22 cellular contexts compared by ENCODE assay signal in genomic region chr10:8103543-8103942, GRCh38. TPM values are rescaled to one million over a fixed set of nuclear protein-coding genes. Genes with fewer than 3 reads are reported as not detected.
DNase-seq lines count a peak whose midpoint lies in the region; ATAC-seq, FAIRE-seq and TF ChIP-seq lines count a peak whose summit lies in the region.
"Had no signal": no experiment of that assay in that cellular context is flagged by ENCODE, and none has a peak within 500 bp of the region (broad histone marks: within the 10 kb centered on the region; RNA-seq: fewer than 3 reads in every experiment).

No MANE protein-coding gene starts in this region.

- TF ChIP-seq EP300 in HepG2 (IDR thresholded peaks at IDR 0.05; ENCODE audit: low read depth in 2 of 2, low read length in 2 of 2) (no peak), HepG2 (CRISPR knock-in tag; IDR thresholded peaks at IDR 0.05; ENCODE audit: borderline replicate concordance) (no peak)

- H3K27ac ChIP-seq in HepG2 (ENCODE audit: extremely low read length, insufficient read depth, low read length) (no peak overlapping the region), right lobe of liver (no peak overlapping the region), iPS-20b (ENCODE audit: low read length) (no peak overlapping the region), trophoblast cell (ENCODE audit: low read depth, low read length) (peak overlapping the region; percentile 79), PC-9 (no peak overlapping the region)

- H4K20me1 ChIP-seq in HepG2 (ENCODE audit: insufficient read depth, low read length) (no peaks in the 10 kb centered on the region), PC-9 (ENCODE audit: insufficient read depth) (no peaks in the 10 kb centered on the region)

- H2BK5ac ChIP-seq in trophoblast cell (ENCODE audit: low read depth, low read length, poor library complexity): no peak overlapping the region

- peak overlapping the region; percentile 7 for H4K91ac ChIP-seq in trophoblast cell (ENCODE audit: low read depth, low read length)

- H3K79me1 ChIP-seq in trophoblast cell (ENCODE audit: low read length): peaks cover 16% of the 10 kb centered on the region

- TF ChIP-seq POLR2A in HepG2 (IDR thresholded peaks at IDR 0.05; ENCODE audit: insufficient read depth in 1 of 2, low read depth in 2 of 2, low read length in 2 of 2) (no peak), right lobe of liver (IDR thresholded peaks at IDR 0.05) (no peak)

- no peak overlapping the region for H2AFZ ChIP-seq in HepG2 (ENCODE audit: low read length)
- H2AFZ ChIP-seq in trophoblast cell (ENCODE audit: insufficient read depth, low read length, poor library complexity): no peak overlapping the region
- no peak overlapping the region for H2AFZ ChIP-seq in PC-9

- H4K12ac ChIP-seq in trophoblast cell (ENCODE audit: low read depth, low read length): no peak overlapping the region

- H3K4me3 ChIP-seq in HepG2 (replicated peaks in 1 of 3; ENCODE audit: insufficient read depth in 1 of 3, low read depth in 2 of 3, low read length in 3 of 3): no peak overlapping the region
- no peak overlapping the region for H3K4me3 ChIP-seq in right lobe of liver
- 0 out of 2 replicates have a peak overlapping the region, but pooled peaks have one; percentile 11 for H3K4me3 ChIP-seq in iPS-20b (ENCODE audit: low read length)
- no peak overlapping the region for H3K4me3 ChIP-seq in trophoblast cell (ENCODE audit: low read depth, low read length)
- H3K4me3 ChIP-seq in PC-9: no peak overlapping the region
- H3K4me3 ChIP-seq: HAP-1, MG63 had no signal

- no peak overlapping the region for H3K14ac ChIP-seq in trophoblast cell (ENCODE audit: low read length)

- H3K4me2 ChIP-seq in HepG2 (ENCODE audit: low read depth, low read length): no peak overlapping the region
- H3K4me2 ChIP-seq in trophoblast cell (ENCODE audit: low read length): no peak overlapping the region
- no peak overlapping the region for H3K4me2 ChIP-seq in PC-9
- H3K4me2 ChIP-seq: SK-N-SH had no signal

- intact Hi-C loops in HepG2 (cut with micrococcal nuclease; ENCODE audit: unreplicated experiment): no loop called here
- intact Hi-C loops in right lobe of liver (cut with DNase I): no loop called here
- intact Hi-C loops in PC-9 (cut with micrococcal nuclease; ENCODE audit: unreplicated experiment): no loop called here

- H4K8ac ChIP-seq in trophoblast cell (ENCODE audit: low read depth, low read length): no peak overlapping the region

- in situ Hi-C loops in HepG2 (cut with HindIII; ENCODE audit: extremely low pct_ligation_motif_present, low pct_unique_long_range_greater_than_20kb): no loop called here

- H2AK5ac ChIP-seq in trophoblast cell (ENCODE audit: low read length): no peak overlapping the region

- no peaks in the 10 kb centered on the region for H3F3A ChIP-seq in PC-9 (ENCODE audit: insufficient read depth, low read depth)

- no peak overlapping the region for H2BK12ac ChIP-seq in trophoblast cell (ENCODE audit: low read length)

- H3K9ac ChIP-seq in HepG2 (ENCODE audit: insufficient read depth, low read depth, low read length): no peak overlapping the region
- H3K9ac ChIP-seq in iPS-20b (ENCODE audit: low read depth, low read length): no peak overlapping the region
- no peak overlapping the region for H3K9ac ChIP-seq in trophoblast cell (ENCODE audit: low read length)
- H3K9ac ChIP-seq: SK-N-SH had no signal

- H3K9me2 ChIP-seq in PC-9 (ENCODE audit: insufficient read depth): no peaks in the 10 kb centered on the region
- H3K9me2 ChIP-seq: SK-N-SH had no signal

- H3K79me2 ChIP-seq in HepG2 (ENCODE audit: insufficient read depth, low read length): no peaks in the 10 kb centered on the region
- peaks cover 2% of the 10 kb centered on the region for H3K79me2 ChIP-seq in trophoblast cell (ENCODE audit: control insufficient read depth, insufficient read depth, low read length, poor library complexity)
- no peaks in the 10 kb centered on the region for H3K79me2 ChIP-seq in PC-9 (ENCODE audit: low read depth)

- no peak for TF ChIP-seq CTCF in HepG2 (CRISPR knock-in tag; IDR thresholded peaks at IDR 0.05)
- no peak for TF ChIP-seq CTCF in right lobe of liver (IDR thresholded peaks at IDR 0.05)
- no peak for TF ChIP-seq CTCF in PC-9 (conservative IDR thresholded peaks at IDR 0.05)

- no peaks in the 10 kb centered on the region for H3K9me3 ChIP-seq in HepG2 (ENCODE audit: low read length)
- H3K9me3 ChIP-seq in right lobe of liver: no peaks in the 10 kb centered on the region
- no peaks in the 10 kb centered on the region for H3K9me3 ChIP-seq in iPS-20b (ENCODE audit: insufficient read depth, low read depth, low read length)
- H3K9me3 ChIP-seq in trophoblast cell (ENCODE audit: insufficient read depth, low read depth, low read length): no peaks in the 10 kb centered on the region
- no peaks in the 10 kb centered on the region for H3K9me3 ChIP-seq in PC-9 (ENCODE audit: insufficient read depth, low read depth)
- H3K9me3 ChIP-seq: HAP-1, MG63, SK-N-SH had no signal

- no peaks in the 10 kb centered on the region for H3K4me1 ChIP-seq in HepG2 (ENCODE audit: insufficient read depth, low read length)
- no peaks in the 10 kb centered on the region for H3K4me1 ChIP-seq in right lobe of liver
- H3K4me1 ChIP-seq in iPS-20b (ENCODE audit: insufficient read depth, low read length): peaks cover 11% of the 10 kb centered on the region; the same call in 1 of the 2 replicates
- H3K4me1 ChIP-seq in trophoblast cell (ENCODE audit: control insufficient read depth in 1 of 2, insufficient read depth in 2 of 2, low read length in 2 of 2): peaks cover 3 to 15% of the 10 kb centered on the region in 2 experiments
- H3K4me1 ChIP-seq in PC-9 (replicated peaks; ENCODE audit: insufficient read depth): no peaks in the 10 kb centered on the region
- H3K4me1 ChIP-seq: HAP-1 had no signal

- POLR2A ChIA-PET in HepG2 (lab: Yijun Ruan, JAX) (no interaction called here), PC-9 (lab: Charles Lee; ENCODE audit: unreplicated experiment) (no interaction called here)

- no peak overlapping the region for H3K4ac ChIP-seq in trophoblast cell (ENCODE audit: low read depth, low read length)

- H2BK120ac ChIP-seq in trophoblast cell (ENCODE audit: insufficient read depth, low read length, poor library complexity): no peak overlapping the region

- H3K36me3 ChIP-seq in HepG2 (replicated peaks in 1 of 2; ENCODE audit: control insufficient read depth in 1 of 2, insufficient read depth in 2 of 2, low read length in 2 of 2) (no peaks in the 10 kb centered on the region), right lobe of liver (no peaks in the 10 kb centered on the region), iPS-20b (ENCODE audit: insufficient read depth, low read depth, low read length) (no peaks in the 10 kb centered on the region), trophoblast cell (ENCODE audit: control insufficient read depth in 1 of 2, insufficient read depth in 2 of 2, low read length in 2 of 2) (no peaks in the 10 kb centered on the region), PC-9 (ENCODE audit: low read depth) (no peaks in the 10 kb centered on the region)
- H3K36me3 ChIP-seq: HAP-1, MG63 had no signal

- no peak for TF ChIP-seq RAD21 in HepG2 (CRISPR knock-in tag; IDR thresholded peaks at IDR 0.05)

- H3K18ac ChIP-seq in trophoblast cell (ENCODE audit: low read length): no peak overlapping the region

- WGBS in HepG2 (ENCODE audit: low lambda C conversion rate): 5% methylated on average over 8 of the region's 8 CpGs
- WGBS in right lobe of liver (ENCODE audit: insufficient coverage, low coverage, low lambda C conversion rate, missing lambda C conversion rate): 23% methylated on average over 8 of the region's 8 CpGs
- no CpG with 5 or more reads among the region's 8 CpGs for WGBS in trophoblast cell (ENCODE audit: extremely low coverage, insufficient coverage, insufficient read length)

- BruUV-seq in HepG2 (replicated peaks; lab: Mats Ljungman, UMichigan): no TSS peak
- no TSS peak for BruUV-seq in PC-9 (replicated peaks; lab: Mats Ljungman, UMichigan)

- no peak for FAIRE-seq in HepG2 (lab: Jason Lieb, UNC)

- no peak for DNase-seq in HepG2 (ENCODE audit: low spot score)
- no peak for DNase-seq in right lobe of liver
- DNase-seq in trophoblast cell: peak in 1 of 2 donors; percentile 17
- no peak for DNase-seq in NCI-H1694 treated with DMSO at 0.1 percent for 48 hours (lab: John Stamatoyannopoulos, UW)
- DNase-seq in activated CD4-positive, CD25-positive, alpha-beta regulatory T cell treated with anti-CD3 and anti-CD28 coated beads, Interleukin-2, amount 50 U/mL, for 72 hours: no peak
- no peak for DNase-seq in PC-9
- DNase-seq: 8988T, C1 segment of cervical spinal cord, DMS53, GF-D8, MG63, NCI-H1930, NCI-H226, NCI-H510A treated with DMSO at 0.1 percent for 48 hours, NCI-H748 treated with DMSO at 0.1 percent for 48 hours, SIG-M5, SK-N-SH had no signal

- CTCF ChIA-PET in HepG2 (lab: Yijun Ruan, JAX; ENCODE audit: low intra/inter-chr PET ratio, low total read pairs): no interaction called here
- CTCF ChIA-PET in PC-9 (lab: Charles Lee): interaction anchor here (0.7 kb wide), 1 partner anchor 35 kb away, joined by 9 read pairs; no protein-coding TSS in a partner anchor

- peaks cover 4 to 30% of the 10 kb centered on the region in 2 experiments; a peak in 4 of 5 replicates for H3K27me3 ChIP-seq in HepG2 (ENCODE audit: control insufficient read depth in 1 of 2, insufficient read depth in 2 of 2, low read length in 2 of 2)
- H3K27me3 ChIP-seq in right lobe of liver: no peaks in the 10 kb centered on the region
- peaks cover 29% of the 10 kb centered on the region; the same call in 1 of the 2 replicates for H3K27me3 ChIP-seq in iPS-20b (ENCODE audit: insufficient read depth, low read length)
- H3K27me3 ChIP-seq in trophoblast cell (ENCODE audit: insufficient read depth, low read length): no peaks in the 10 kb centered on the region
- no peaks in the 10 kb centered on the region for H3K27me3 ChIP-seq in PC-9 (ENCODE audit: insufficient read depth, low read depth)
- H3K27me3 ChIP-seq: MG63 had no signal

- ATAC-seq in HepG2 (no peak; the same call in 2 of the 3 replicates), right lobe of liver (no peak)
- ATAC-seq: CD8-positive, alpha-beta T cell; Panc1 had no signal

- no peak overlapping the region for H3K23ac ChIP-seq in trophoblast cell (ENCODE audit: low read length)

RNA-seq across cellular contexts. Expression of gene GATA3, which starts 49.1 kb away (rescaled TPM):
- total RNA-seq in HepG2 (2016; rRNA removed; fragmentation: Illumina TruSeq; extraction: Trizol) (not detected in 2 replicates), right lobe of liver (1 to 10 TPM in 1 of 6 experiments, under 1 TPM in 4, not detected in 1; 0.26 to 1.0 (median 0.53) TPM), PC-9 (2021) (41.2 and 43.6 TPM in 2 replicates)
- not detected in 2 replicates for total RNA-seq in HepG2 (2016; cell fraction: cytosol; rRNA removed; fragmentation: Illumina TruSeq; extraction: Trizol; ENCODE audit: low read depth)
- not detected in 2 replicates for total RNA-seq in HepG2 (2016; cell fraction: insoluble cytoplasmic fraction; rRNA removed; fragmentation: Illumina TruSeq; extraction: Trizol)
- not detected in 2 replicates for total RNA-seq in HepG2 (2016; cell fraction: membrane; rRNA removed; fragmentation: Illumina TruSeq; extraction: Trizol)
- not detected in 2 replicates for total RNA-seq in HepG2 (2016; cell fraction: nucleus; rRNA removed; fragmentation: Illumina TruSeq; extraction: Trizol)
- polyA plus RNA-seq in HepG2 (2011; rRNA removed): not detected in 2 replicates
- not detected in 2 replicates for polyA plus RNA-seq in HepG2 (2011; cell fraction: cytosol; rRNA removed)
- not detected in 2 replicates for polyA plus RNA-seq in HepG2 (2011; cell fraction: nucleus; rRNA removed)
- not detected in 2 replicates for polyA plus RNA-seq in HepG2 (2012)
- polyA plus RNA-seq in HepG2 (2016; cell fraction: cytosol; fragmentation: Illumina TruSeq; extraction: Trizol; ENCODE audit: low read depth): not detected in 2 replicates
- not detected in 2 replicates for polyA plus RNA-seq in HepG2 (2016; cell fraction: insoluble cytoplasmic fraction; fragmentation: Illumina TruSeq; extraction: Trizol; ENCODE audit: low read depth)
- polyA plus RNA-seq in HepG2 (2016; cell fraction: membrane; fragmentation: Illumina TruSeq; extraction: Trizol; ENCODE audit: low read depth): not detected in 2 replicates
- not detected in 2 replicates for polyA plus RNA-seq in HepG2 (2016; cell fraction: nucleus; fragmentation: Illumina TruSeq; extraction: Trizol; ENCODE audit: insufficient read depth, low read depth)
- polyA minus RNA-seq in HepG2 (2011; rRNA and poly(A)+ RNA removed; ENCODE audit: low replicate concordance): not detected in 2 replicates
- not detected in 2 replicates for polyA minus RNA-seq in HepG2 (2011; cell fraction: cytosol; rRNA and poly(A)+ RNA removed)
- not detected in 2 replicates for polyA minus RNA-seq in HepG2 (2011; cell fraction: nucleus; rRNA and poly(A)+ RNA removed)
- 366 and 392 TPM in 2 replicates for polyA plus RNA-seq in trophoblast cell (2013)
- total RNA-seq: LHCN-M2 had no signal

Comparison
In these comparisons a context has a peak if more than half of its experiments do, and no peak if none do; other contexts are left out.
1. RNA of gene GATA3, which starts 49.1 kb away (total RNA-seq): 41.2 to 43.6 TPM in PC-9; 0.26 to 1.0 TPM in right lobe of liver and not detected in HepG2; every median in the first group is over 10 times any median in the second.